In genomic region chr6:37024665-37025337, GRCh38 we compare ENCODE assay signal across 9 cellular contexts. TPM values are rescaled to one million over a fixed set of nuclear protein-coding genes. Genes with fewer than 3 reads are reported as not detected.
DNase-seq lines count a peak whose midpoint lies in the region; ATAC-seq and TF ChIP-seq lines count a peak whose summit lies in the region.
"Had no signal": no experiment of that assay in that cellular context is flagged by ENCODE, and none has a peak within 500 bp of the region (broad histone marks: within the 10 kb centered on the region; RNA-seq: fewer than 3 reads in every experiment).

No MANE protein-coding gene starts in this region.

- no peaks in the 10 kb centered on the region for H3K23me2 ChIP-seq in H9 (ENCODE audit: insufficient read length, low read depth, low read length, poor library complexity, severe bottlenecking)

- no peak overlapping the region for H4K5ac ChIP-seq in H9 (ENCODE audit: insufficient read length, low read depth, low read length)

- H4K91ac ChIP-seq in H9 (ENCODE audit: insufficient read length, low read depth, low read length): no peak overlapping the region

- H2BK20ac ChIP-seq in H9 (ENCODE audit: low read depth, low read length, poor library complexity, severe bottlenecking): no peak overlapping the region

- no peak overlapping the region for H2BK15ac ChIP-seq in H9 (ENCODE audit: low read depth, low read length)

- TF ChIP-seq CTCF in AG04449 (IDR thresholded peaks at IDR 0.05; ENCODE audit: insufficient read depth, low read length, missing control alignments): no peak
- TF ChIP-seq CTCF in MM.1S (IDR thresholded peaks at IDR 0.05; ENCODE audit: low read length): no peak
- TF ChIP-seq CTCF in H9 (conservative IDR thresholded peaks at IDR 0.05): no peak

- H3K23ac ChIP-seq in H9 (ENCODE audit: insufficient read length, low read depth, low read length): no peak overlapping the region

- H2AK5ac ChIP-seq in H9 (ENCODE audit: insufficient read length, low read length): no peak overlapping the region

- no peaks in the 10 kb centered on the region for H3K79me1 ChIP-seq in H9 (ENCODE audit: insufficient read depth, low read depth, low read length, poor library complexity, severe bottlenecking)

- H3F3A ChIP-seq in MM.1S (ENCODE audit: insufficient read depth, low read length): peaks cover 2% of the 10 kb centered on the region

- H3K4ac ChIP-seq in H9 (ENCODE audit: low read depth, low read length): no peak overlapping the region

- H3K27me3 ChIP-seq in MM.1S (replicated peaks; ENCODE audit: insufficient read depth, low read length): no peaks in the 10 kb centered on the region
- no peaks in the 10 kb centered on the region for H3K27me3 ChIP-seq in H9 (ENCODE audit: insufficient read depth, low read length)

- intact Hi-C loops in activated T-helper 2 cell treated with anti-CD3 and anti-CD28 coated beads, Interferon-gamma antibody, Interleukin-2, Interleukin-4, amounts not matched to agents 10 μg/mL and 5 μg/mL and 100 μg/mL, durations not matched to agents 14 hours and 24 hours and 36 hours (cut with micrococcal nuclease): no loop called here
- intact Hi-C loops in head of caudate nucleus (cut with DNase I): no loop called here

- peak overlapping the region; percentile 65 for H3K27ac Mint-ChIP-seq in activated T-helper 2 cell treated with anti-CD3 and anti-CD28 coated beads, Interferon-gamma antibody, Interleukin-2, Interleukin-4, amounts not matched to agents 10 μg/mL and 5 μg/mL and 100 μg/mL, durations not matched to agents 14 hours and 24 hours and 36 hours
- H3K27ac Mint-ChIP-seq in naive B cell: peak overlapping the region in 5 of 6 donors; percentile 2 to 85 (median 46)
- H3K27ac Mint-ChIP-seq in H9: peak overlapping the region in 1 of 3 experiments; percentile 46; a peak in 1 of 7 replicates

- POLR2A ChIA-PET in AG04449 (lab: Yijun Ruan, JAX): no interaction called here

- H3K9ac ChIP-seq in MM.1S (ENCODE audit: low read length) (no peak overlapping the region), H9 (ENCODE audit: extremely low read depth, insufficient read length, low read length) (no peak overlapping the region)

- H3K9me3 ChIP-seq in MM.1S (replicated peaks; ENCODE audit: insufficient read depth, low read length) (no peaks in the 10 kb centered on the region), H9 (ENCODE audit: control insufficient read depth, low read depth, low read length) (no peaks in the 10 kb centered on the region)

- H2BK5ac ChIP-seq in H9 (ENCODE audit: insufficient read length, low read length): no peak overlapping the region

- no peak for ATAC-seq in naive B cell (ENCODE audit: low read depth in 2 of 2)
- no peak for ATAC-seq in GM19023 (IDR thresholded peaks at IDR 0.05; ENCODE audit: unreplicated experiment)

- no peak overlapping the region for H3K4me3 ChIP-seq in AG04449 (ENCODE audit: low read depth, low read length)
- H3K4me3 ChIP-seq in MM.1S (ENCODE audit: low read length): no peak overlapping the region

- H3K4me2 ChIP-seq in MM.1S (ENCODE audit: low read depth, low read length): no peak overlapping the region
- H3K4me2 ChIP-seq in H9 (ENCODE audit: insufficient read depth, insufficient read length, low read length): no peak overlapping the region

- H3K36me3 Mint-ChIP-seq in activated T-helper 2 cell treated with anti-CD3 and anti-CD28 coated beads, Interferon-gamma antibody, Interleukin-2, Interleukin-4, amounts not matched to agents 10 μg/mL and 5 μg/mL and 100 μg/mL, durations not matched to agents 14 hours and 24 hours and 36 hours (ENCODE audit: low read depth): peaks cover 3% of the 10 kb centered on the region
- H3K36me3 Mint-ChIP-seq in naive B cell (peaks cover 9 to 36% of the 10 kb centered on the region in 2 donors), H9 (ENCODE audit: insufficient read depth in 1 of 3, low read depth in 3 of 3) (no peaks in the 10 kb centered on the region; a peak in 1 of 7 replicates)

- WGBS in H9 (ENCODE audit: extremely low coverage, insufficient read length, low lambda C conversion rate): no CpG with 5 or more reads among the region's 15 CpGs

- H2AFZ ChIP-seq in MM.1S (ENCODE audit: low read length): no peak overlapping the region
- H2AFZ ChIP-seq in H9 (ENCODE audit: low read length): no peak overlapping the region

- H4K20me1 ChIP-seq in MM.1S (ENCODE audit: insufficient read depth, low read length): no peaks in the 10 kb centered on the region
- H4K20me1 ChIP-seq in H9 (ENCODE audit: control insufficient read depth, insufficient read depth, insufficient read length): peaks cover 3% of the 10 kb centered on the region

- no peaks in the 10 kb centered on the region for H3K79me2 ChIP-seq in MM.1S (ENCODE audit: low read length)
- no peaks in the 10 kb centered on the region for H3K79me2 ChIP-seq in H9 (ENCODE audit: insufficient read depth, low read length)

- H3K9me2 ChIP-seq in MM.1S (replicated peaks; ENCODE audit: insufficient read depth, low read length): no peaks in the 10 kb centered on the region

- H3T11ph ChIP-seq in H9 (ENCODE audit: low read length): no peak overlapping the region

- H4K8ac ChIP-seq in H9 (replicated peaks; ENCODE audit: insufficient read length, low read depth, low read length): no peak overlapping the region

- H3K14ac ChIP-seq in H9 (ENCODE audit: insufficient read depth, low read length): no peak overlapping the region

- H3K4me3 Mint-ChIP-seq in activated T-helper 2 cell treated with anti-CD3 and anti-CD28 coated beads, Interferon-gamma antibody, Interleukin-2, Interleukin-4, amounts not matched to agents 10 μg/mL and 5 μg/mL and 100 μg/mL, durations not matched to agents 14 hours and 24 hours and 36 hours (ENCODE audit: low read depth): no peak overlapping the region
- H3K4me3 Mint-ChIP-seq in naive B cell (no peak overlapping the region), H9 (no peak overlapping the region)

- H3K4me1 ChIP-seq in MM.1S (ENCODE audit: low read length) (peaks cover 23% of the 10 kb centered on the region), H9 (ENCODE audit: insufficient read depth, low read length) (peaks cover 3% of the 10 kb centered on the region; the same call in 1 of the 2 replicates)

- H3K27me3 Mint-ChIP-seq in activated T-helper 2 cell treated with anti-CD3 and anti-CD28 coated beads, Interferon-gamma antibody, Interleukin-2, Interleukin-4, amounts not matched to agents 10 μg/mL and 5 μg/mL and 100 μg/mL, durations not matched to agents 14 hours and 24 hours and 36 hours (ENCODE audit: low read depth): no peaks in the 10 kb centered on the region
- no peaks in the 10 kb centered on the region for H3K27me3 Mint-ChIP-seq in naive B cell
- H3K27me3 Mint-ChIP-seq in H9 (ENCODE audit: low read depth): no peaks in the 10 kb centered on the region

- peaks cover 57% of the 10 kb centered on the region for H3K4me1 Mint-ChIP-seq in activated T-helper 2 cell treated with anti-CD3 and anti-CD28 coated beads, Interferon-gamma antibody, Interleukin-2, Interleukin-4, amounts not matched to agents 10 μg/mL and 5 μg/mL and 100 μg/mL, durations not matched to agents 14 hours and 24 hours and 36 hours (ENCODE audit: low read depth)
- H3K4me1 Mint-ChIP-seq in naive B cell: peaks cover 18 to 28% (median 20%) of the 10 kb centered on the region in 3 donors
- peaks cover 18 to 36% of the 10 kb centered on the region in 2 experiments for H3K4me1 Mint-ChIP-seq in H9

- DNase-seq in AG04449 (ENCODE audit: low read depth, low spot score) (peak; percentile 14), MM.1S (peak; percentile 52), naive B cell (no peak), head of caudate nucleus (no peak), retina (no peak), H9 (no peak)
- no peak for DNase-seq in activated T-helper 2 cell treated with anti-CD3 and anti-CD28 coated beads, Interferon-gamma antibody, Interleukin-2, Interleukin-4, amounts not matched to agents 10 μg/mL and 5 μg/mL and 100 μg/mL, durations not matched to agents 14 hours and 24 hours and 36 hours (ENCODE audit: low spot score)

- no peak overlapping the region for H3K18ac ChIP-seq in H9 (ENCODE audit: insufficient read length, low read depth, low read length)

- no peak overlapping the region for H2BK12ac ChIP-seq in H9 (ENCODE audit: insufficient read length, low read depth, low read length)

- no peaks in the 10 kb centered on the region for H3K36me3 ChIP-seq in MM.1S (replicated peaks; ENCODE audit: insufficient read depth, low read length)

- no peak overlapping the region for H3K27ac ChIP-seq in MM.1S (ENCODE audit: low read length)
- no peak overlapping the region for H3K27ac ChIP-seq in H9 (ENCODE audit: insufficient read length, low read depth, low read length)

- H3K56ac ChIP-seq in H9 (ENCODE audit: insufficient read length, low read depth, low read length): no peak overlapping the region

- CTCF ChIA-PET in AG04449 (lab: Yijun Ruan, JAX): interaction anchor here (1.2 to 27.6 kb wide), 9 partner anchors 9 to 257 kb away, joined by 3 to 1706 read pairs (median 118); partner anchors contain the start of genes C6orf89, PIM1 and PPIL1

- no peak overlapping the region for H2BK120ac ChIP-seq in H9 (ENCODE audit: low read depth, low read length, poor library complexity, severe bottlenecking)

- no peaks in the 10 kb centered on the region for H3K9me3 Mint-ChIP-seq in activated T-helper 2 cell treated with anti-CD3 and anti-CD28 coated beads, Interferon-gamma antibody, Interleukin-2, Interleukin-4, amounts not matched to agents 10 μg/mL and 5 μg/mL and 100 μg/mL, durations not matched to agents 14 hours and 24 hours and 36 hours
- H3K9me3 Mint-ChIP-seq in naive B cell: no peaks in the 10 kb centered on the region
- H3K9me3 Mint-ChIP-seq in H9: no peaks in the 10 kb centered on the region; a peak in 2 of 5 replicates

RNA-seq across cellular contexts. Expression of gene FGD2, which starts 19.3 kb away (rescaled TPM):
- total RNA-seq in activated T-helper 2 cell treated with anti-CD3 and anti-CD28 coated beads, Interferon-gamma antibody, Interleukin-2, Interleukin-4, amounts not matched to agents 10 μg/mL and 5 μg/mL and 100 μg/mL, durations not matched to agents 14 hours and 24 hours and 36 hours: 0.64 and 0.87 TPM in 2 replicates
- 100 to 1,000 TPM in 1 of 6 donors, 10 to 100 TPM in 5; 31.5 to 133 (median 69.2) TPM for polyA plus RNA-seq in naive B cell (ENCODE audit: low read depth in 6 of 6)
- 0.09 and 0.13 TPM in 2 replicates for total RNA-seq in H9 (2021)
- total RNA-seq: pulmonary artery endothelial cell had no signal

RNA-seq across cellular contexts. Expression of gene MTCH1, which starts 38.8 kb away (rescaled TPM):
- 117 and 119 TPM in 2 replicates for total RNA-seq in activated T-helper 2 cell treated with anti-CD3 and anti-CD28 coated beads, Interferon-gamma antibody, Interleukin-2, Interleukin-4, amounts not matched to agents 10 μg/mL and 5 μg/mL and 100 μg/mL, durations not matched to agents 14 hours and 24 hours and 36 hours
- polyA plus RNA-seq in naive B cell (ENCODE audit: low read depth in 6 of 6): 10 to 100 TPM; 69.5 to 89.8 (median 88.3) TPM
- total RNA-seq in H9 (2021): 200 and 205 TPM in 2 replicates

Comparison
In these comparisons a context has a peak if more than half of its experiments do, and no peak if none do; other contexts are left out.
1. DNase-seq: peak in AG04449 (single experiment) and MM.1S (single experiment); none in activated T-helper 2 cell treated with anti-CD3 and anti-CD28 coated beads, Interferon-gamma antibody, Interleukin-2, Interleukin-4, amounts not matched to agents 10 μg/mL and 5 μg/mL and 100 μg/mL, durations not matched to agents 14 hours and 24 hours and 36 hours (single experiment), naive B cell (single experiment), head of caudate nucleus (0 of 42), retina (single experiment) and H9 (single experiment).